9 cellular contexts compared by ENCODE assay signal in genomic region chr6:128327890-128328289, GRCh38.
DNase-seq lines count a peak whose midpoint lies in the region; ATAC-seq and TF ChIP-seq lines count a peak whose summit lies in the region.
"Had no signal": no experiment of that assay in that cellular context is flagged by ENCODE, and none has a peak within 500 bp of the region (broad histone marks: within the 10 kb centered on the region; RNA-seq: fewer than 3 reads in every experiment).

No MANE protein-coding gene starts in this region.

- H3K79me2 ChIP-seq in Karpas-422 (ENCODE audit: low read length): no peaks in the 10 kb centered on the region

- no peaks in the 10 kb centered on the region for H3K36me3 Mint-ChIP-seq in WTC11
- no peaks in the 10 kb centered on the region for H3K36me3 Mint-ChIP-seq in stimulated activated effector memory CD8-positive, alpha-beta T cell treated with anti-CD3 and anti-CD28 coated beads, Interleukin-12 subunit alpha, Interleukin-12 subunit beta, amount 100 ng/mL, for 72 hours
- H3K36me3 Mint-ChIP-seq: activated naive CD4-positive, alpha-beta T cell treated with anti-CD3 and anti-CD28 coated beads, Interleukin-2, amount 50 U/mL, for 24 hours had no signal

- H3K9ac ChIP-seq in Karpas-422 (ENCODE audit: low read length): no peak overlapping the region

- H3K27me3 Mint-ChIP-seq in WTC11 (ENCODE audit: low read depth): no peaks in the 10 kb centered on the region
- H3K27me3 Mint-ChIP-seq: activated naive CD4-positive, alpha-beta T cell treated with anti-CD3 and anti-CD28 coated beads, Interleukin-2, amount 50 U/mL, for 24 hours had no signal

- H3K27ac ChIP-seq in Karpas-422 (ENCODE audit: low read length): no peak overlapping the region

- no peaks in the 10 kb centered on the region for H3K9me3 Mint-ChIP-seq in WTC11
- no peaks in the 10 kb centered on the region for H3K9me3 Mint-ChIP-seq in stimulated activated effector memory CD8-positive, alpha-beta T cell treated with anti-CD3 and anti-CD28 coated beads, Interleukin-12 subunit alpha, Interleukin-12 subunit beta, amount 100 ng/mL, for 72 hours
- H3K9me3 Mint-ChIP-seq: activated naive CD4-positive, alpha-beta T cell treated with anti-CD3 and anti-CD28 coated beads, Interleukin-2, amount 50 U/mL, for 24 hours had no signal

- ATAC-seq in GM21619 (IDR thresholded peaks at IDR 0.05; ENCODE audit: unreplicated experiment) (peak; percentile 89), WTC11 (peak; percentile 96), GM19324 (IDR thresholded peaks at IDR 0.05; ENCODE audit: low FRiP score, unreplicated experiment) (no peak)
- ATAC-seq in stimulated activated effector memory CD8-positive, alpha-beta T cell treated with anti-CD3 and anti-CD28 coated beads, Interleukin-12 subunit alpha, Interleukin-12 subunit beta, amount 100 ng/mL, for 72 hours: peak; percentile 83

- peaks cover 16% of the 10 kb centered on the region for H3K4me1 Mint-ChIP-seq in WTC11
- no peaks in the 10 kb centered on the region for H3K4me1 Mint-ChIP-seq in stimulated activated effector memory CD8-positive, alpha-beta T cell treated with anti-CD3 and anti-CD28 coated beads, Interleukin-12 subunit alpha, Interleukin-12 subunit beta, amount 100 ng/mL, for 72 hours
- H3K4me1 Mint-ChIP-seq: activated naive CD4-positive, alpha-beta T cell treated with anti-CD3 and anti-CD28 coated beads, Interleukin-2, amount 50 U/mL, for 24 hours had no signal

- no peak overlapping the region for H3K4me3 ChIP-seq in Karpas-422 (ENCODE audit: low read length)

- TF ChIP-seq CTCF in GM10266 (IDR thresholded peaks at IDR 0.05; ENCODE audit: control insufficient read depth, insufficient read depth, low read depth, missing control alignments): peak; percentile 72
- peak; percentile 47 for TF ChIP-seq CTCF in WTC11 (IDR thresholded peaks at IDR 0.05)

- peaks cover 7% of the 10 kb centered on the region; the same call in 1 of the 2 replicates for H3K9me3 ChIP-seq in Karpas-422 (ENCODE audit: low read length)

- H2AFZ ChIP-seq in Karpas-422 (ENCODE audit: low read length): no peak overlapping the region

- H3K27me3 ChIP-seq in Karpas-422 (ENCODE audit: low read length): no peaks in the 10 kb centered on the region

- no peak overlapping the region for H3K27ac Mint-ChIP-seq in WTC11
- H3K27ac Mint-ChIP-seq in stimulated activated effector memory CD8-positive, alpha-beta T cell treated with anti-CD3 and anti-CD28 coated beads, Interleukin-12 subunit alpha, Interleukin-12 subunit beta, amount 100 ng/mL, for 72 hours: no peak overlapping the region

- no peak overlapping the region for H3K4me3 Mint-ChIP-seq in WTC11
- no peak overlapping the region for H3K4me3 Mint-ChIP-seq in stimulated activated effector memory CD8-positive, alpha-beta T cell treated with anti-CD3 and anti-CD28 coated beads, Interleukin-12 subunit alpha, Interleukin-12 subunit beta, amount 100 ng/mL, for 72 hours
- H3K4me3 Mint-ChIP-seq: activated naive CD4-positive, alpha-beta T cell treated with anti-CD3 and anti-CD28 coated beads, Interleukin-2, amount 50 U/mL, for 24 hours had no signal

- H3K4me1 ChIP-seq in Karpas-422 (ENCODE audit: low read length): no peaks in the 10 kb centered on the region

- DNase-seq in GM10266 (ENCODE audit: extremely low spot score): peak; percentile 8
- DNase-seq in Karpas-422: peak; percentile 78
- DNase-seq in WTC11 (ENCODE audit: low spot score): peak; percentile 22
- DNase-seq in fibroblast of peridontal ligament (ENCODE audit: extremely low read depth): peak; percentile 56
- peak; percentile 4 to 59 for DNase-seq in stimulated activated effector memory CD8-positive, alpha-beta T cell treated with anti-CD3 and anti-CD28 coated beads, Interleukin-12 subunit alpha, Interleukin-12 subunit beta, amount 100 ng/mL, for 72 hours (ENCODE audit: low spot score in 2 of 2)
- no peak for DNase-seq in HuH-7 (ENCODE audit: low spot score)

- no peak overlapping the region for H3K4me2 ChIP-seq in Karpas-422 (ENCODE audit: low read depth, low read length, poor library complexity, severe bottlenecking)

- CTCF ChIA-PET in WTC11 (lab: Charles Lee): interaction anchor here (0.6 to 1.7 kb wide), 25 partner anchors 9 to 722 kb away, joined by 3 to 27 read pairs (median 4); no protein-coding TSS in a partner anchor

- no peaks in the 10 kb centered on the region for H4K20me1 ChIP-seq in Karpas-422 (ENCODE audit: insufficient read depth, low read depth, low read length)

- H3K36me3 ChIP-seq in Karpas-422 (ENCODE audit: insufficient read depth, low read length): no peaks in the 10 kb centered on the region

- POLR2A ChIA-PET in WTC11 (lab: Charles Lee): interaction anchor here (1.0 to 1.3 kb wide), 2 partner anchors 192 to 472 kb away, joined by 3 to 4 read pairs; no protein-coding TSS in a partner anchor

- no peaks in the 10 kb centered on the region for H3K9me2 ChIP-seq in Karpas-422 (replicated peaks; ENCODE audit: insufficient read depth, low read length)

TF ChIP-seq in WTC11, 78 proteins besides CTCF, POLR2A, EP300 and RAD21 (continues in another document):
- TF ChIP-seq NR1H2 (CRISPR knock-in tag; IDR thresholded peaks at IDR 0.05) (no peak), TCF7 (CRISPR knock-in tag; IDR thresholded peaks at IDR 0.05; ENCODE audit: low read depth) (no peak), GABPB1 (CRISPR knock-in tag; IDR thresholded peaks at IDR 0.05) (no peak), SMAD3 (CRISPR knock-in tag; IDR thresholded peaks at IDR 0.05; ENCODE audit: borderline replicate concordance) (no peak), ZNF425 (CRISPR knock-in tag; conservative IDR thresholded peaks at IDR 0.05) (no peak), OVOL2 (CRISPR knock-in tag; IDR thresholded peaks at IDR 0.05; ENCODE audit: borderline replicate concordance) (no peak), ZNF396 (CRISPR knock-in tag; IDR thresholded peaks at IDR 0.05; ENCODE audit: borderline replicate concordance) (no peak), ZBTB21 (CRISPR knock-in tag; IDR thresholded peaks at IDR 0.05; ENCODE audit: borderline replicate concordance) (no peak), STAT6 (CRISPR knock-in tag; conservative IDR thresholded peaks at IDR 0.05; ENCODE audit: low read depth) (no peak)
